ENCODE assay signal across 22 cellular contexts in genomic region chrX:41405551-41405950, GRCh38. TPM values are rescaled to one million over a fixed set of nuclear protein-coding genes. Genes with fewer than 3 reads are reported as not detected.
"Had no signal": no experiment of that assay in that cellular context is flagged by ENCODE, and none has a peak within 500 bp of the region (broad histone marks: within the 10 kb centered on the region; RNA-seq: fewer than 3 reads in every experiment).

No MANE protein-coding gene starts in this region.

- H3K4me2 ChIP-seq: SK-N-SH had no signal

- DNase-seq: KBM-7, MV-4-11, NCI-H1048, NCI-H1105 treated with DMSO at 0.1 percent for 48 hours, NCI-H1436, NCI-H187, NCI-H2029, NCI-H2081 treated with DMSO at 0.1 percent for 48 hours, NCI-H2171, NCI-H226, NCI-H446, NCI-H510A, NCI-H524 treated with DMSO at 0.1 percent for 48 hours, NCI-H774, RPMI8226, SHP77, SK-N-SH, SW 1271 had no signal

- H3K9me3 ChIP-seq: SK-N-SH had no signal

- H3K9ac ChIP-seq: SK-N-SH had no signal

RNA-seq across cellular contexts. Expression of gene NYX, which starts 41.6 kb away (rescaled TPM):
- total RNA-seq: HT-29, LHCN-M2, MCF 10A, SK-MEL-5 had no signal
- polyA plus RNA-seq: SK-N-SH had no signal
